ENCODE assay signal across 18 cellular contexts in genomic region chr12:40063424-40063823, GRCh38. TPM values are rescaled to one million over a fixed set of nuclear protein-coding genes. Genes with fewer than 3 reads are reported as not detected.
A peak's percentile ranks its signal among the peaks of the same experiment; 100 is the strongest.
DNase-seq lines count a peak whose midpoint lies in the region; ATAC-seq and TF ChIP-seq lines count a peak whose summit lies in the region.
"Had no signal": no experiment of that assay in that cellular context is flagged by ENCODE, and none has a peak within 500 bp of the region (broad histone marks: within the 10 kb centered on the region; RNA-seq: fewer than 3 reads in every experiment).

No MANE protein-coding gene starts in this region.

- peak; percentile 11 for ATAC-seq in mucosa of descending colon
- ATAC-seq in stimulated activated naive CD8-positive, alpha-beta T cell treated with anti-CD3 and anti-CD28 coated beads, Interleukin-15, amount 100 ng/mL, for 72 hours: no peak
- no peak for ATAC-seq in stimulated activated naive B cell treated with anti-CD40 and anti-IgM and Interleukin-4, amounts not matched to agents 10 μg/mL and 1 μg/mL and 100 μg/mL, for 72 hours (replicated peaks)
- ATAC-seq: activated T-cell treated with anti-CD3 and anti-CD28 coated beads, Interleukin-2, amount 50 U/mL, for 72 hours had no signal

- H3K27ac Mint-ChIP-seq in brain: peak overlapping the region in 3 of 5 experiments; percentile 34 to 75 (median 49)
- H3K27ac Mint-ChIP-seq in stimulated activated naive CD8-positive, alpha-beta T cell treated with anti-CD3 and anti-CD28 coated beads, Interleukin-15, amount 100 ng/mL, for 72 hours: no peak overlapping the region
- H3K27ac Mint-ChIP-seq in stimulated activated naive B cell treated with anti-CD40 and anti-IgM and Interleukin-4, amounts not matched to agents 10 μg/mL and 1 μg/mL and 100 μg/mL, for 72 hours: no peak overlapping the region
- H3K27ac Mint-ChIP-seq: activated T-cell treated with anti-CD3 and anti-CD28 coated beads, Interleukin-2, amount 50 U/mL, for 72 hours; HFFc6 had no signal

- no peak overlapping the region for H3K27ac ChIP-seq in WERI-Rb-1
- H3K27ac ChIP-seq: C4-2B, stomach had no signal

- peak; percentile 5 for DNase-seq in GM03348 (ENCODE audit: low spot score)
- DNase-seq in NCI-H2081 treated with DMSO at 0.1 percent for 48 hours (lab: John Stamatoyannopoulos, UW): peak; percentile 79
- DNase-seq in mucosa of descending colon: no peak
- no peak for DNase-seq in stimulated activated naive CD8-positive, alpha-beta T cell treated with anti-CD3 and anti-CD28 coated beads, Interleukin-15, amount 100 ng/mL, for 72 hours
- DNase-seq in NCI-H226: no peak
- DNase-seq in WERI-Rb-1: no peak
- no peak for DNase-seq in stimulated activated naive B cell treated with anti-CD40 and anti-IgM and Interleukin-4, amounts not matched to agents 10 μg/mL and 1 μg/mL and 100 μg/mL, for 72 hours
- DNase-seq: activated CD4-positive, CD25-positive, alpha-beta regulatory T cell; activated T-cell treated with anti-CD3 and anti-CD28 coated beads, Interleukin-2, amount 50 U/mL, for 72 hours; effector CD4-positive, alpha-beta T cell; HFFc6; NCI-H2107; occipital lobe; stimulated activated CD4-positive, alpha-beta T cell treated with anti-CD3 and anti-CD28 coated beads, Interleukin-4, amount 100 ng/mL, for 24 hours; stomach had no signal

- H3K27me3 Mint-ChIP-seq in brain: peaks cover 19% of the 10 kb centered on the region
- no peaks in the 10 kb centered on the region for H3K27me3 Mint-ChIP-seq in stimulated activated naive CD8-positive, alpha-beta T cell treated with anti-CD3 and anti-CD28 coated beads, Interleukin-15, amount 100 ng/mL, for 72 hours
- H3K27me3 Mint-ChIP-seq in stimulated activated naive B cell treated with anti-CD40 and anti-IgM and Interleukin-4, amounts not matched to agents 10 μg/mL and 1 μg/mL and 100 μg/mL, for 72 hours: no peaks in the 10 kb centered on the region

- no peak overlapping the region for H3K4me3 ChIP-seq in mucosa of descending colon
- H3K4me3 ChIP-seq in WERI-Rb-1 (ENCODE audit: low read depth, low read length): no peak overlapping the region
- H3K4me3 ChIP-seq: lung, stomach had no signal

- no peaks in the 10 kb centered on the region for H3K36me3 Mint-ChIP-seq in brain
- no peaks in the 10 kb centered on the region for H3K36me3 Mint-ChIP-seq in stimulated activated naive B cell treated with anti-CD40 and anti-IgM and Interleukin-4, amounts not matched to agents 10 μg/mL and 1 μg/mL and 100 μg/mL, for 72 hours

- H3K36me3 ChIP-seq in mucosa of descending colon (ENCODE audit: low read depth): no peaks in the 10 kb centered on the region
- no peaks in the 10 kb centered on the region for H3K36me3 ChIP-seq in WERI-Rb-1
- H3K36me3 ChIP-seq: stomach had no signal

- peak overlapping the region in 2 of 5 experiments; percentile 14 to 46 for H3K4me3 Mint-ChIP-seq in brain
- H3K4me3 Mint-ChIP-seq in stimulated activated naive CD8-positive, alpha-beta T cell treated with anti-CD3 and anti-CD28 coated beads, Interleukin-15, amount 100 ng/mL, for 72 hours: no peak overlapping the region
- H3K4me3 Mint-ChIP-seq in stimulated activated naive B cell treated with anti-CD40 and anti-IgM and Interleukin-4, amounts not matched to agents 10 μg/mL and 1 μg/mL and 100 μg/mL, for 72 hours: no peak overlapping the region
- H3K4me3 Mint-ChIP-seq: activated T-cell treated with anti-CD3 and anti-CD28 coated beads, Interleukin-2, amount 50 U/mL, for 72 hours; HFFc6 had no signal

- H3K9me3 ChIP-seq in mucosa of descending colon (no peaks in the 10 kb centered on the region), WERI-Rb-1 (ENCODE audit: severe bottlenecking) (no peaks in the 10 kb centered on the region)
- H3K9me3 ChIP-seq: stomach had no signal

- intact Hi-C loops in mucosa of descending colon (cut with DNase I, micrococcal nuclease): no loop called here

- H3K4me1 Mint-ChIP-seq in brain: peaks cover 60% of the 10 kb centered on the region
- no peaks in the 10 kb centered on the region for H3K4me1 Mint-ChIP-seq in stimulated activated naive CD8-positive, alpha-beta T cell treated with anti-CD3 and anti-CD28 coated beads, Interleukin-15, amount 100 ng/mL, for 72 hours
- H3K4me1 Mint-ChIP-seq in stimulated activated naive B cell treated with anti-CD40 and anti-IgM and Interleukin-4, amounts not matched to agents 10 μg/mL and 1 μg/mL and 100 μg/mL, for 72 hours: no peaks in the 10 kb centered on the region

- TF ChIP-seq CTCF in brain (conservative IDR thresholded peaks at IDR 0.05): no peak
- no peak for TF ChIP-seq CTCF in mucosa of descending colon (IDR thresholded peaks at IDR 0.05)
- no peak for TF ChIP-seq CTCF in WERI-Rb-1 (IDR thresholded peaks at IDR 0.05; ENCODE audit: low read depth, low read length)

- no peaks in the 10 kb centered on the region for H3K27me3 ChIP-seq in WERI-Rb-1 (ENCODE audit: insufficient read depth, low read depth, severe bottlenecking)
- H3K27me3 ChIP-seq: stomach had no signal

- no peaks in the 10 kb centered on the region for H3K9me3 Mint-ChIP-seq in brain
- no peaks in the 10 kb centered on the region for H3K9me3 Mint-ChIP-seq in stimulated activated naive CD8-positive, alpha-beta T cell treated with anti-CD3 and anti-CD28 coated beads, Interleukin-15, amount 100 ng/mL, for 72 hours
- H3K9me3 Mint-ChIP-seq in stimulated activated naive B cell treated with anti-CD40 and anti-IgM and Interleukin-4, amounts not matched to agents 10 μg/mL and 1 μg/mL and 100 μg/mL, for 72 hours: no peaks in the 10 kb centered on the region
- H3K9me3 Mint-ChIP-seq: activated T-cell treated with anti-CD3 and anti-CD28 coated beads, Interleukin-2, amount 50 U/mL, for 72 hours; HFFc6 had no signal

- H3K4me1 ChIP-seq in mucosa of descending colon (ENCODE audit: low read depth): peaks cover 2% of the 10 kb centered on the region

RNA-seq across cellular contexts. Expression of gene SLC2A13, which starts 42.5 kb away (rescaled TPM):
- 1.4 TPM for polyA plus RNA-seq in brain (ENCODE audit: insufficient read depth, low read depth, low replicate concordance)
- total RNA-seq in mucosa of descending colon: 10 to 100 TPM; 25.0 to 41.8 (median 34.1) TPM

Comparison
In these comparisons a context has a peak if more than half of its experiments do, and no peak if none do; other contexts are left out.
1. DNase-seq: peak in GM03348 (single experiment) and NCI-H2081 treated with DMSO at 0.1 percent for 48 hours (single experiment); none in mucosa of descending colon (0 of 3), stimulated activated naive CD8-positive, alpha-beta T cell treated with anti-CD3 and anti-CD28 coated beads, Interleukin-15, amount 100 ng/mL, for 72 hours (0 of 2), NCI-H226 (single experiment), WERI-Rb-1 (single experiment) and stimulated activated naive B cell treated with anti-CD40 and anti-IgM and Interleukin-4, amounts not matched to agents 10 μg/mL and 1 μg/mL and 100 μg/mL, for 72 hours (single experiment).
2. H3K27ac Mint-ChIP-seq: peak in brain (3 of 5); none in stimulated activated naive CD8-positive, alpha-beta T cell treated with anti-CD3 and anti-CD28 coated beads, Interleukin-15, amount 100 ng/mL, for 72 hours (0 of 2) and stimulated activated naive B cell treated with anti-CD40 and anti-IgM and Interleukin-4, amounts not matched to agents 10 μg/mL and 1 μg/mL and 100 μg/mL, for 72 hours (single experiment).